8 cellular contexts compared by ENCODE assay signal in genomic region chr19:44447864-44448674, GRCh38.
A peak's percentile ranks its signal among the peaks of the same experiment; 100 is the strongest.
DNase-seq lines count a peak whose midpoint lies in the region; ATAC-seq and TF ChIP-seq lines count a peak whose summit lies in the region.

TSS of gene ZNF229 (minus strand) at chr19:44448472. CDS start at chr19:44442847, 5,625 bp downstream.

- TF ChIP-seq POLR2A in erythroblast (IDR thresholded peaks at IDR 0.05; ENCODE audit: low read length) = no peak

- H3K4me3 ChIP-seq in GM12864 (ENCODE audit: low read depth, low read length) = peak within 1 kb of the TSS; percentile 39

- ATAC-seq in HG03432 (IDR thresholded peaks at IDR 0.05; ENCODE audit: unreplicated experiment) = no peak

- DNase-seq in GM12864 (ENCODE audit: low read depth) (peak; percentile 49), NCI-H526 (lab: John Stamatoyannopoulos, UW) (peak; percentile 75 to 91), activated T-cell treated with anti-CD3 and anti-CD28 coated beads for 4 hours (peak; percentile 49), erythroblast (lab: John Stamatoyannopoulos, UW) (peak; percentile 89 to 95), middle frontal gyrus (ENCODE audit: extremely low spot score, low spot score) (peak; percentile 24), AML-193 (lab: John Stamatoyannopoulos, UW) (no peak)
- DNase-seq in stimulated activated CD8-positive, alpha-beta memory T cell treated with anti-CD3 and anti-CD28 coated beads, Interleukin-15, amount 100 ng/mL, for 1 hour (ENCODE audit: low read depth) = peak; percentile 37

- no peak for TF ChIP-seq CTCF in GM12864 (IDR thresholded peaks at IDR 0.05; ENCODE audit: low read depth, low read length, missing control alignments)

Comparison
In these comparisons a context has a peak if more than half of its experiments do, and no peak if none do; other contexts are left out.
1. DNase-seq: peak in GM12864 (single experiment), NCI-H526 (2 of 2), activated T-cell treated with anti-CD3 and anti-CD28 coated beads for 4 hours (single experiment), erythroblast (2 of 2), middle frontal gyrus (single experiment) and stimulated activated CD8-positive, alpha-beta memory T cell treated with anti-CD3 and anti-CD28 coated beads, Interleukin-15, amount 100 ng/mL, for 1 hour (single experiment); none in AML-193 (0 of 2).